In the genomic region with DNA sequence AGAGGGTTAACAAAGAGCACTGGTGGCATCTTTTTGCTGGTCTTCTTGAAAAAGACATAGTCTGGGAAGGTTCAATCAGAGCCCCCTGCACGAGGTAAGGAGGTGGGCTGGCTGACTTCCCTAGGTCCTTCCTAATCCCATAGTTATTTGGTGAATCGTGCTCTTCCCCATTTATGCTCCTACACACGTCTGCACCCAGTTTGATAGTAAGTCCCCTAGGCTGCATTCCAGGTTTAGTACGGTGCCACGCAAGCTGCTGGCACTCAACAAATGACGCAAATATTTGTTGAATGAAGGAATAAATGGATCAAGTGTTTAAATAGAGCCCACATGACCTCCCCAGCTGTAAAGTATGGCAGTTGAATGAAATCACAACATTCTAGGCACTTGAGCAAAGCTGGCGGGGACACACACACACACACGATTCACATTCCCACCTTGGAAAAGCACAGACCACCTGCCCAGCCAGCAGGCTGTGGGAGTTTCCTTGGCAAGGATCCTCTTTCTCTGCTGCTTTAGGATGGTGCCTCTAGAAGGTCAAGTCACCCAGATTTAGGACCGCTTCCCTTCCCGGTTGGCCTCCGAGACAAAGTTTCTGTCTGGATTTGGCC, we compare ENCODE assay signal across 10 cellular contexts. TPM values are rescaled to one million over a fixed set of nuclear protein-coding genes. Genes with fewer than 3 reads are reported as not detected.
DNase-seq lines count a peak whose midpoint lies in the region; TF ChIP-seq lines count a peak whose summit lies in the region.
"Had no signal": no experiment of that assay in that cellular context is flagged by ENCODE, and none has a peak within 500 bp of the region (broad histone marks: within the 10 kb centered on the region; RNA-seq: fewer than 3 reads in every experiment).

No MANE protein-coding gene starts in this region.

- H3K4me3 ChIP-seq in WERI-Rb-1 (ENCODE audit: low read depth, low read length) (peak overlapping the region; percentile 6), iPS-20b (ENCODE audit: low read length) (peak overlapping the region; percentile 66), spleen (peak overlapping the region in 7 of 8 donors; percentile 10 to 61 (median 31))
- no peak overlapping the region for H3K4me3 ChIP-seq in effector memory CD4-positive, alpha-beta T cell (ENCODE audit: insufficient read depth, low read depth, low read length, poor library complexity, severe bottlenecking)

- no peak overlapping the region for H3K27ac ChIP-seq in WERI-Rb-1
- no peak overlapping the region for H3K27ac ChIP-seq in iPS-20b (ENCODE audit: low read length)
- H3K27ac ChIP-seq in spleen, result no peak overlapping the region
- no peak overlapping the region for H3K27ac ChIP-seq in effector memory CD4-positive, alpha-beta T cell (ENCODE audit: insufficient read depth, low read length, poor library complexity, severe bottlenecking)

- peak overlapping the region in 1 of 2 donors; percentile 71 for H3K4me3 Mint-ChIP-seq in CD14-positive monocyte

- no peaks in the 10 kb centered on the region for H3K9me3 ChIP-seq in WERI-Rb-1 (ENCODE audit: severe bottlenecking)
- no peaks in the 10 kb centered on the region for H3K9me3 ChIP-seq in iPS-20b (ENCODE audit: insufficient read depth, low read depth, low read length)
- H3K9me3 ChIP-seq in spleen, result no peaks in the 10 kb centered on the region
- no peaks in the 10 kb centered on the region for H3K9me3 ChIP-seq in effector memory CD4-positive, alpha-beta T cell (ENCODE audit: control insufficient read depth, low read length)

- H3K9me3 Mint-ChIP-seq in CD14-positive monocyte, result peaks cover 0 to 20% (median 6%) of the 10 kb centered on the region in 7 donors

- no peak overlapping the region for H3K27ac Mint-ChIP-seq in CD14-positive monocyte

- no peak for TF ChIP-seq POLR2A in spleen (IDR thresholded peaks at IDR 0.05)

- H3K36me3 Mint-ChIP-seq in CD14-positive monocyte, result peaks cover 3 to 4% of the 10 kb centered on the region in 2 donors

- H3K27me3 Mint-ChIP-seq in CD14-positive monocyte (ENCODE audit: low read depth in 3 of 3), result peaks cover 43 to 51% (median 48%) of the 10 kb centered on the region in 3 donors

- intact Hi-C loops in spleen (cut with DNase I; ENCODE audit: low total_unique reads), result no loop called here
- intact Hi-C loops in CD14-positive monocyte (cut with micrococcal nuclease), result no loop called here

- H3K4me1 ChIP-seq in iPS-20b (ENCODE audit: insufficient read depth, low read length) (0 out of 2 replicates have a peak, but pooled peaks cover 2% of the 10 kb centered on the region), spleen (peaks cover 0 to 20% (median 13%) of the 10 kb centered on the region in 6 donors)
- H3K4me1 ChIP-seq in effector memory CD4-positive, alpha-beta T cell (ENCODE audit: control insufficient read depth, insufficient read depth, low read length, poor library complexity, severe bottlenecking), result peaks cover 8% of the 10 kb centered on the region

- no peaks in the 10 kb centered on the region for H3K36me3 ChIP-seq in WERI-Rb-1
- H3K36me3 ChIP-seq in iPS-20b (ENCODE audit: insufficient read depth, low read depth, low read length), result no peaks in the 10 kb centered on the region
- no peaks in the 10 kb centered on the region for H3K36me3 ChIP-seq in spleen
- no peaks in the 10 kb centered on the region for H3K36me3 ChIP-seq in effector memory CD4-positive, alpha-beta T cell (ENCODE audit: control insufficient read depth, insufficient read depth, low read length)

- DNase-seq in DMS153 (lab: John Stamatoyannopoulos, UW), result peak; percentile 34
- no peak for DNase-seq in DMS153 treated with DMSO at 0.1 percent for 48 hours (lab: John Stamatoyannopoulos, UW; ENCODE audit: unreplicated experiment)
- DNase-seq in WERI-Rb-1, result no peak
- no peak for DNase-seq in spleen
- DNase-seq in effector memory CD4-positive, alpha-beta T cell, result no peak
- DNase-seq in dedifferentiated amniotic fluid mesenchymal stem cell (ENCODE audit: extremely low spot score), result no peak
- no peak for DNase-seq in CD14-positive monocyte (ENCODE audit: low spot score)
- DNase-seq: activated CD4-positive, alpha-beta T cell treated with anti-CD3 and anti-CD28 coated beads, Interleukin-2, amount 50 U/mL, for 4 hours had no signal

- TF ChIP-seq CTCF in WERI-Rb-1 (IDR thresholded peaks at IDR 0.05; ENCODE audit: low read depth, low read length) (no peak), spleen (IDR thresholded peaks at IDR 0.05 in 8 of 11, conservative IDR thresholded peaks at IDR 0.05 in 3 of 11) (no peak), CD14-positive monocyte (IDR thresholded peaks at IDR 0.05) (no peak)

- H3K4me1 Mint-ChIP-seq in CD14-positive monocyte, result peaks cover 10% of the 10 kb centered on the region

- 0 out of 2 replicates have a peak overlapping the region, but pooled peaks have one; percentile 4 for H3K9ac ChIP-seq in iPS-20b (ENCODE audit: low read depth, low read length)

- 33 to 45% (median 39%) methylated on average over 9 to 11 of the region's 11 CpGs for WGBS in spleen, 5 donors

- H3K27me3 ChIP-seq in WERI-Rb-1 (ENCODE audit: insufficient read depth, low read depth, severe bottlenecking), result peaks cover 6% of the 10 kb centered on the region
- H3K27me3 ChIP-seq in iPS-20b (ENCODE audit: insufficient read depth, low read length), result peaks cover 52% of the 10 kb centered on the region
- peaks cover 0 to 46% (median 32%) of the 10 kb centered on the region in 7 donors for H3K27me3 ChIP-seq in spleen (replicated peaks in 1 of 7)
- no peaks in the 10 kb centered on the region for H3K27me3 ChIP-seq in effector memory CD4-positive, alpha-beta T cell (replicated peaks; ENCODE audit: control insufficient read depth, insufficient read depth, low read length, poor library complexity, severe bottlenecking)

RNA-seq across cellular contexts. Expression of a gene that starts 0.9 kb away (rescaled TPM):
- total RNA-seq in spleen, result not detected
- polyA plus RNA-seq in spleen, result under 1 TPM; 0.03 to 0.04 (median 0.03) TPM
- polyA plus RNA-seq in CD14-positive monocyte, result not detected
- total RNA-seq: LHCN-M2 had no signal

RNA-seq across cellular contexts. Expression of a gene that starts 30.0 kb away (rescaled TPM):
- 10 to 100 TPM; 22.0 to 41.7 (median 29.0) TPM for total RNA-seq in spleen
- polyA plus RNA-seq in spleen, result 10 to 100 TPM in 1 of 3 donors, 1 to 10 TPM in 2; 9.2 to 10.0 (median 9.4) TPM
- 1 to 10 TPM; 4.1 to 4.6 TPM for polyA plus RNA-seq in CD14-positive monocyte

RNA-seq across cellular contexts. Expression of a gene that starts 30.2 kb away (rescaled TPM):
- total RNA-seq in spleen, result 10 to 100 TPM in 1 of 7 donors, 1 to 10 TPM in 6; 1.2 to 10.2 (median 5.2) TPM
- polyA plus RNA-seq in spleen (1 to 10 TPM; 1.1 to 5.8 (median 2.3) TPM), CD14-positive monocyte (not detected)
